Comparison of ENCODE assay signal across 15 cellular contexts in the genomic region with DNA sequence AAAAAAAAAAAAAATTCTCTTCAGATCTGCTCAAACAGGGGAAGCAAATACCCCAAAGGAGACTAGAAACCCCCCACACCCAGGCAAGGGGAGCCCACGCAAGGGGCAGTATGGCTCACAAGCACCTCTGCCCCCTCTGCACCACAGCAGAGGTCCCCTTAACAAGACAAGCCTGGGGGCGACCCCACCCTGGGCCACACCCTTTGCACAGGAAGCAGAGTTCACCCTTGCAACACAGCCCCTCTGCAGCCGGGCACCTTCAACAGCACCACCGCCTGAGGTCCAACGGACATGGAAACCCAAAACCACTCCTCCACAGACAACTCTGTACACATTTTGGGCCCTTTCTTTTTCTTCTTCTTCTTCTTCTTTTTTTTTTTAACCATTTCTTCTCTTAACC. TPM values are rescaled to one million over a fixed set of nuclear protein-coding genes. Genes with fewer than 3 reads are reported as not detected.
A peak's percentile ranks its signal among the peaks of the same experiment; 100 is the strongest.
DNase-seq lines count a peak whose midpoint lies in the region; ATAC-seq and TF ChIP-seq lines count a peak whose summit lies in the region.
"Had no signal": no experiment of that assay in that cellular context is flagged by ENCODE, and none has a peak within 500 bp of the region (broad histone marks: within the 10 kb centered on the region; RNA-seq: fewer than 3 reads in every experiment).

No MANE protein-coding gene starts in this region.

- intact Hi-C loops in Right ventricle myocardium inferior (cut with DNase I) (no loop called here), left cardiac atrium (cut with DNase I) (no loop called here), left lung (cut with DNase I) (no loop called here)

- ATAC-seq in Right ventricle myocardium inferior (no peak), left cardiac atrium (no peak), T-helper 17 cell (peak; percentile 47), left lung (peak; percentile 26), GM21717 (IDR thresholded peaks at IDR 0.05; ENCODE audit: unreplicated experiment) (no peak), HG03469 (IDR thresholded peaks at IDR 0.05; ENCODE audit: unreplicated experiment) (no peak), GM19467 (IDR thresholded peaks at IDR 0.05; ENCODE audit: unreplicated experiment) (no peak)
- ATAC-seq: psoas muscle had no signal

- no peaks in the 10 kb centered on the region for H3K27me3 ChIP-seq in left lung
- H3K27me3 ChIP-seq: esophagus squamous epithelium had no signal

- H3K9me3 ChIP-seq in T-helper 17 cell (ENCODE audit: control insufficient read depth, low read length, poor library complexity, severe bottlenecking) = no peaks in the 10 kb centered on the region
- H3K9me3 ChIP-seq in left lung = no peaks in the 10 kb centered on the region
- H3K9me3 ChIP-seq: esophagus squamous epithelium, psoas muscle had no signal

- H3K4me3 ChIP-seq in left lung = no peak overlapping the region
- H3K4me3 ChIP-seq: esophagus squamous epithelium, psoas muscle had no signal

- no peak for TF ChIP-seq CTCF in left lung (IDR thresholded peaks at IDR 0.05)

- H3K36me3 ChIP-seq in left lung = peaks cover 0 to 8% of the 10 kb centered on the region in 2 donors

- H3K4me1 Mint-ChIP-seq in T-helper 17 cell = peaks cover 42% of the 10 kb centered on the region

- peak overlapping the region; percentile 68 for H3K4me3 Mint-ChIP-seq in T-helper 17 cell

- DNase-seq in Right ventricle myocardium inferior (ENCODE audit: missing footprints) (peak; percentile 55), left cardiac atrium (no peak), T-helper 17 cell (no peak), left lung (peak in 1 of 2 donors; percentile 81), KG1 (lab: John Stamatoyannopoulos, UW) (no peak)
- DNase-seq: esophagus squamous epithelium, hippocampal formation, mesenchymal stem cell, NCI-H187 treated with DMSO at 0.1 percent for 48 hours, NCI-H69, psoas muscle, Right ventricle myocardium superior had no signal

- H3K27ac ChIP-seq in left lung = peak overlapping the region in 1 of 2 donors; percentile 55
- H3K27ac ChIP-seq: esophagus squamous epithelium, psoas muscle had no signal

- H3K36me3 Mint-ChIP-seq in T-helper 17 cell (ENCODE audit: low read depth) = no peaks in the 10 kb centered on the region

- no peaks in the 10 kb centered on the region for H3K27me3 Mint-ChIP-seq in T-helper 17 cell

- H3K4me1 ChIP-seq in left lung = peaks cover 0 to 65% of the 10 kb centered on the region in 2 donors

- H3K27ac Mint-ChIP-seq in T-helper 17 cell = peak overlapping the region; percentile 62

RNA-seq across cellular contexts. Expression of a gene that starts 12.8 kb away (rescaled TPM):
- total RNA-seq in Right ventricle myocardium inferior (12.8 TPM), left cardiac atrium (10 to 100 TPM; 10.9 to 12.3 TPM), T-helper 17 cell (10 to 100 TPM; 38.9 to 42.5 TPM), left lung (10 to 100 TPM; 21.7 to 22.7 TPM)

RNA-seq across cellular contexts. Expression of a gene that starts 30.7 kb away (rescaled TPM):
- total RNA-seq in Right ventricle myocardium inferior (83.1 TPM), left cardiac atrium (10 to 100 TPM; 63.2 to 63.4 TPM), T-helper 17 cell (10 to 100 TPM; 25.2 to 25.9 TPM), left lung (10 to 100 TPM; 45.4 to 48.1 TPM)

RNA-seq across cellular contexts. Expression of a gene that starts 42.1 kb away (rescaled TPM):
- total RNA-seq in Right ventricle myocardium inferior (32.1 TPM), left cardiac atrium (10 to 100 TPM; 27.3 to 33.5 TPM), T-helper 17 cell (100 to 1,000 TPM in 1 of 2 donors, 10 to 100 TPM in 1; 39.7 to 106 TPM), left lung (10 to 100 TPM; 76.3 to 88.4 TPM)

RNA-seq across cellular contexts. Expression of a gene that starts 56.7 kb away (rescaled TPM):
- total RNA-seq in Right ventricle myocardium inferior (1.6 TPM), left cardiac atrium (1 to 10 TPM; 2.4 to 3.6 TPM), T-helper 17 cell (under 1 TPM in 1 of 2 donors, not detected in 1; 0.99 TPM), left lung (under 1 TPM; 0.32 to 0.60 TPM)
- total RNA-seq: esophagus squamous epithelium had no signal

RNA-seq across cellular contexts. Expression of a gene that starts 57.3 kb away (rescaled TPM):
- total RNA-seq in Right ventricle myocardium inferior = 91.3 TPM
- 10 to 100 TPM; 45.3 to 71.1 TPM for total RNA-seq in left cardiac atrium
- total RNA-seq in T-helper 17 cell = 10 to 100 TPM; 31.9 to 39.8 TPM
- total RNA-seq in left lung = 10 to 100 TPM; 72.3 to 78.1 TPM

Comparison
In these comparisons a context has a peak if more than half of its experiments do, and no peak if none do; other contexts are left out.
1. ATAC-seq: peak in T-helper 17 cell (single experiment) and left lung (single experiment); none in Right ventricle myocardium inferior (single experiment), left cardiac atrium (0 of 2), GM21717 (single experiment), HG03469 (single experiment) and GM19467 (single experiment).